2 cellular contexts compared by ENCODE assay signal in genomic region chr22:48186121-48186790, GRCh38.
TF ChIP-seq lines count a peak whose summit lies in the region.

No MANE protein-coding gene starts in this region.

TF ChIP-seq in H1, 55 proteins besides CTCF, POLR2A, EP300 and RAD21:
- TF ChIP-seq KDM5A (IDR thresholded peaks at IDR 0.05; ENCODE audit: low read length) (no peak), EZH2 (IDR thresholded peaks at IDR 0.05; ENCODE audit: low read depth, low read length, severe bottlenecking) (no peak), CHD7 (IDR thresholded peaks at IDR 0.05; ENCODE audit: insufficient replicate concordance, low read length) (no peak), CBX8 (IDR thresholded peaks at IDR 0.05; ENCODE audit: borderline replicate concordance, low read depth, low read length) (no peak), BACH1 (IDR thresholded peaks at IDR 0.05; ENCODE audit: low read length) (no peak), NRF1 (IDR thresholded peaks at IDR 0.05; ENCODE audit: low read depth, low read length) (no peak), RNF2 (IDR thresholded peaks at IDR 0.05; ENCODE audit: borderline replicate concordance, low read depth, low read length, missing control alignments, poor library complexity, severe bottlenecking) (no peak), CREB1 (IDR thresholded peaks at IDR 0.05) (no peak), HDAC6 (IDR thresholded peaks at IDR 0.05; ENCODE audit: low read depth, low read length) (no peak), JUND (IDR thresholded peaks at IDR 0.05; ENCODE audit: low read length) (no peak), YY1 (IDR thresholded peaks at IDR 0.05; ENCODE audit: low read depth, low read length) (no peak), JUN (IDR thresholded peaks at IDR 0.05; ENCODE audit: low read depth, low read length) (no peak), ASH2L (IDR thresholded peaks at IDR 0.05; ENCODE audit: low read length) (no peak), TCF12 (IDR thresholded peaks at IDR 0.05; ENCODE audit: low read depth, low read length) (no peak), CTBP2 (IDR thresholded peaks at IDR 0.05; ENCODE audit: borderline replicate concordance, insufficient read depth, insufficient read length, low read length) (no peak), SP4 (IDR thresholded peaks at IDR 0.05; ENCODE audit: low read length) (no peak), SRF (IDR thresholded peaks at IDR 0.05; ENCODE audit: low read depth, low read length) (no peak), SAP30 (IDR thresholded peaks at IDR 0.05; ENCODE audit: insufficient read depth, insufficient replicate concordance, low read length) (no peak)
TF ChIP-seq in H1: peak in this region for 0.

TF ChIP-seq in GM12891, 5 proteins besides CTCF, POLR2A, EP300 and RAD21:
- TF ChIP-seq POLR2AphosphoS5 (IDR thresholded peaks at IDR 0.05; ENCODE audit: low read depth, low read length) (no peak), PAX5 (IDR thresholded peaks at IDR 0.05; ENCODE audit: insufficient read depth, low read length, severe bottlenecking) (no peak)
